8 cellular contexts compared by ENCODE assay signal in genomic region chr3:16828815-16829214, GRCh38. TPM values are rescaled to one million over a fixed set of nuclear protein-coding genes. Genes with fewer than 3 reads are reported as not detected.
A peak's percentile ranks its signal among the peaks of the same experiment; 100 is the strongest.
DNase-seq lines count a peak whose midpoint lies in the region; ATAC-seq and TF ChIP-seq lines count a peak whose summit lies in the region.

No MANE protein-coding gene starts in this region.

- peaks cover 17% of the 10 kb centered on the region for H3K27me3 Mint-ChIP-seq in activated T-helper 1 cell treated with anti-CD3 and anti-CD28 coated beads, Interleukin-12 subunit alpha, Interleukin-12 subunit beta, Interleukin-2, Interleukin-4 antibody, amounts not matched to agents 30 ng/mL and 10 ng/mL and 1 ng/mL, durations not matched to agents 14 hours and 24 hours and 36 hours (ENCODE audit: insufficient read depth)

- intact Hi-C loops in activated T-helper 1 cell treated with anti-CD3 and anti-CD28 coated beads, Interleukin-12 subunit alpha, Interleukin-12 subunit beta, Interleukin-2, Interleukin-4 antibody, amounts not matched to agents 30 ng/mL and 10 ng/mL and 1 ng/mL, durations not matched to agents 14 hours and 24 hours and 36 hours (cut with micrococcal nuclease) = loop anchor here (1.0 kb wide), 1 partner anchor 404 kb away; no protein-coding TSS in a partner anchor

- H3K4me3 ChIP-seq in AG10803 (ENCODE audit: low read length) = no peak overlapping the region

- H3K36me3 Mint-ChIP-seq in activated T-helper 1 cell treated with anti-CD3 and anti-CD28 coated beads, Interleukin-12 subunit alpha, Interleukin-12 subunit beta, Interleukin-2, Interleukin-4 antibody, amounts not matched to agents 30 ng/mL and 10 ng/mL and 1 ng/mL, durations not matched to agents 14 hours and 24 hours and 36 hours (ENCODE audit: low read depth) = peaks cover 2% of the 10 kb centered on the region

- peak; percentile 39 for TF ChIP-seq CTCF in AG10803 (conservative IDR thresholded peaks at IDR 0.05; ENCODE audit: low read length)

- ATAC-seq in GM18867 (IDR thresholded peaks at IDR 0.05; ENCODE audit: unreplicated experiment) (peak; percentile 63), HG03457 (IDR thresholded peaks at IDR 0.05; ENCODE audit: unreplicated experiment) (no peak), GM19328 (IDR thresholded peaks at IDR 0.05; ENCODE audit: unreplicated experiment) (no peak)

- no peak overlapping the region for H3K4me3 Mint-ChIP-seq in activated T-helper 1 cell treated with anti-CD3 and anti-CD28 coated beads, Interleukin-12 subunit alpha, Interleukin-12 subunit beta, Interleukin-2, Interleukin-4 antibody, amounts not matched to agents 30 ng/mL and 10 ng/mL and 1 ng/mL, durations not matched to agents 14 hours and 24 hours and 36 hours

- DNase-seq in AG10803 (ENCODE audit: low read depth) = peak; percentile 30
- DNase-seq in MV-4-11 (lab: John Stamatoyannopoulos, UW) = peak; percentile 50
- peak; percentile 22 for DNase-seq in activated T-helper 1 cell treated with anti-CD3 and anti-CD28 coated beads, Interleukin-12 subunit alpha, Interleukin-12 subunit beta, Interleukin-2, Interleukin-4 antibody, amounts not matched to agents 30 ng/mL and 10 ng/mL and 1 ng/mL, durations not matched to agents 14 hours and 24 hours and 36 hours (ENCODE audit: low spot score)
- DNase-seq in iPS-NIHi7 (ENCODE audit: extremely low spot score) = peak; percentile 68
- DNase-seq in NCI-H2196 treated with DMSO at 0.1 percent for 48 hours (lab: John Stamatoyannopoulos, UW; ENCODE audit: unreplicated experiment) = no peak

- H3K9me3 Mint-ChIP-seq in activated T-helper 1 cell treated with anti-CD3 and anti-CD28 coated beads, Interleukin-12 subunit alpha, Interleukin-12 subunit beta, Interleukin-2, Interleukin-4 antibody, amounts not matched to agents 30 ng/mL and 10 ng/mL and 1 ng/mL, durations not matched to agents 14 hours and 24 hours and 36 hours = no peaks in the 10 kb centered on the region

- peaks cover 21% of the 10 kb centered on the region for H3K4me1 Mint-ChIP-seq in activated T-helper 1 cell treated with anti-CD3 and anti-CD28 coated beads, Interleukin-12 subunit alpha, Interleukin-12 subunit beta, Interleukin-2, Interleukin-4 antibody, amounts not matched to agents 30 ng/mL and 10 ng/mL and 1 ng/mL, durations not matched to agents 14 hours and 24 hours and 36 hours (ENCODE audit: low read depth)

- no peak overlapping the region for H3K27ac Mint-ChIP-seq in activated T-helper 1 cell treated with anti-CD3 and anti-CD28 coated beads, Interleukin-12 subunit alpha, Interleukin-12 subunit beta, Interleukin-2, Interleukin-4 antibody, amounts not matched to agents 30 ng/mL and 10 ng/mL and 1 ng/mL, durations not matched to agents 14 hours and 24 hours and 36 hours

RNA-seq across cellular contexts. Expression of gene PLCL2, which starts 55.9 kb away (rescaled TPM):
- 14.9 and 15.0 TPM in 2 replicates for total RNA-seq in activated T-helper 1 cell treated with anti-CD3 and anti-CD28 coated beads, Interleukin-12 subunit alpha, Interleukin-12 subunit beta, Interleukin-2, Interleukin-4 antibody, amounts not matched to agents 30 ng/mL and 10 ng/mL and 1 ng/mL, durations not matched to agents 14 hours and 24 hours and 36 hours
